In genomic region chrX:3777416-3777815, GRCh38 we compare ENCODE assay signal across 23 cellular contexts.
"Had no signal": no experiment of that assay in that cellular context is flagged by ENCODE, and none has a peak within 500 bp of the region (broad histone marks: within the 10 kb centered on the region; RNA-seq: fewer than 3 reads in every experiment).

No MANE protein-coding gene starts in this region.

- H3K4me3 Mint-ChIP-seq: endodermal cell; memory B cell; neural crest cell; stimulated activated memory B cell treated with anti-CD40 and anti-IgM and Interleukin-4, amounts not matched to agents 10 μg/mL and 1 μg/mL and 100 μg/mL, for 72 hours; stimulated activated naive CD8-positive, alpha-beta T cell treated with anti-CD3 and anti-CD28 coated beads, Interleukin-15, Interleukin-2, amounts not matched to agents 100 ng/mL and 50 ng/mL, for 24 hours had no signal

- H3K36me3 ChIP-seq: colonic mucosa, left ventricle myocardium inferior, lower lobe of right lung, spleen, tibial artery had no signal

- H2AFZ ChIP-seq: hepatocyte had no signal

- H3K4me1 Mint-ChIP-seq: memory B cell; neural crest cell; stimulated activated memory B cell treated with anti-CD40 and anti-IgM and Interleukin-4, amounts not matched to agents 10 μg/mL and 1 μg/mL and 100 μg/mL, for 72 hours had no signal

- H3K9me3 ChIP-seq: colonic mucosa, left ventricle myocardium inferior, lower lobe of right lung, spleen had no signal

- DNase-seq: colonic mucosa; dermis blood vessel endothelial cell; endodermal cell; erythroblast; foreskin melanocyte; head of caudate nucleus; kidney; left cardiac atrium; left ventricle myocardium inferior; lower lobe of right lung; naive thymus-derived CD4-positive, alpha-beta T cell; posterior cingulate gyrus; spleen; stimulated activated CD4-positive, alpha-beta T cell treated with anti-CD3 and anti-CD28 coated beads, Interleukin-15, amount 100 ng/mL, for 24 hours; stimulated activated CD4-positive, alpha-beta T cell treated with anti-CD3 and anti-CD28 coated beads, Interleukin-1b, Interleukin-23, amount 100 ng/mL, for 48 hours; stimulated activated CD4-positive, alpha-beta T cell treated with anti-CD3 and anti-CD28 coated beads, Interleukin-4, amount 100 ng/mL, for 24 hours; tibial artery had no signal

- H3K27ac Mint-ChIP-seq: endodermal cell; memory B cell; stimulated activated memory B cell treated with anti-CD40 and anti-IgM and Interleukin-4, amounts not matched to agents 10 μg/mL and 1 μg/mL and 100 μg/mL, for 72 hours; stimulated activated naive CD8-positive, alpha-beta T cell treated with anti-CD3 and anti-CD28 coated beads, Interleukin-15, Interleukin-2, amounts not matched to agents 100 ng/mL and 50 ng/mL, for 24 hours had no signal

- H3K27ac ChIP-seq: colonic mucosa, hepatocyte, left ventricle myocardium inferior, lower lobe of right lung, spleen, tibial artery had no signal

- H3K4me2 ChIP-seq: hepatocyte had no signal

- H3K27me3 ChIP-seq: colonic mucosa, hepatocyte, spleen, tibial artery had no signal

- H3K4me1 ChIP-seq: colonic mucosa, left ventricle myocardium inferior, lower lobe of right lung, spleen, tibial artery had no signal

- H3K9me3 Mint-ChIP-seq: memory B cell; stimulated activated memory B cell treated with anti-CD40 and anti-IgM and Interleukin-4, amounts not matched to agents 10 μg/mL and 1 μg/mL and 100 μg/mL, for 72 hours; stimulated activated naive CD8-positive, alpha-beta T cell treated with anti-CD3 and anti-CD28 coated beads, Interleukin-15, Interleukin-2, amounts not matched to agents 100 ng/mL and 50 ng/mL, for 24 hours had no signal

- H3K79me2 ChIP-seq: hepatocyte had no signal

- H3K4me3 ChIP-seq: colonic mucosa, hepatocyte, left ventricle myocardium inferior, lower lobe of right lung, spleen, tibial artery had no signal

- ATAC-seq: left cardiac atrium; lower lobe of right lung; naive thymus-derived CD4-positive, alpha-beta T cell; sciatic nerve; stimulated activated memory B cell treated with anti-CD40 and anti-IgM and Interleukin-4, amounts not matched to agents 10 μg/mL and 1 μg/mL and 100 μg/mL, for 72 hours had no signal

- H3K27me3 Mint-ChIP-seq: stimulated activated naive CD8-positive, alpha-beta T cell treated with anti-CD3 and anti-CD28 coated beads, Interleukin-15, Interleukin-2, amounts not matched to agents 100 ng/mL and 50 ng/mL, for 24 hours had no signal

- H3K36me3 Mint-ChIP-seq: memory B cell; stimulated activated memory B cell treated with anti-CD40 and anti-IgM and Interleukin-4, amounts not matched to agents 10 μg/mL and 1 μg/mL and 100 μg/mL, for 72 hours had no signal
